ENCODE assay signal across 8 cellular contexts in genomic region chr13:52450012-52450792, GRCh38. TPM values are rescaled to one million over a fixed set of nuclear protein-coding genes. Genes with fewer than 3 reads are reported as not detected.
DNase-seq lines count a peak whose midpoint lies in the region; TF ChIP-seq lines count a peak whose summit lies in the region.

Gene VPS36, minus strand, starts transcription at chr13:52450634. Its CDS starts 40 bp downstream, at chr13:52450594.

- H3K36me3 Mint-ChIP-seq in HFFc6 (ENCODE audit: low read depth), result peaks cover 9% of the 10 kb centered on the region

- peak; percentile 95 for TF ChIP-seq POLR2A in NB4 (IDR thresholded peaks at IDR 0.05; ENCODE audit: extremely low read depth, insufficient read length)

- peak within 1 kb of the TSS; percentile 97 for H3K4me3 Mint-ChIP-seq in HFFc6

- peak; percentile 91 for DNase-seq in GM10248 (ENCODE audit: extremely low spot score)
- peak; percentile 84 for DNase-seq in HFFc6
- peak; percentile 97 for DNase-seq in NB4 (ENCODE audit: low read depth)
- DNase-seq in SK-N-MC (ENCODE audit: low read depth, low spot score), result no peak
- DNase-seq in activated naive CD4-positive, alpha-beta T cell treated with anti-CD3 and anti-CD28 coated beads, Interleukin-2, amount 50 U/mL, for 16 hours, result peak; percentile 95
- peak; percentile 95 for DNase-seq in globus pallidus (ENCODE audit: low spot score)
- peak; percentile 89 for DNase-seq in occipital lobe (lab: John Stamatoyannopoulos, UW)

- CTCF ChIA-PET in GM10248 (lab: Yijun Ruan, JAX), result interaction anchor here (0.6 to 4.5 kb wide), 71 partner anchors 9 to 1030 kb away, joined by 3 to 91 read pairs (median 4); partner anchors contain the start of genes ALG11 and UTP14C

- peaks cover 57% of the 10 kb centered on the region for H3K4me1 Mint-ChIP-seq in HFFc6 (ENCODE audit: low read depth)

- H3K27ac Mint-ChIP-seq in HFFc6, result peak within 1 kb of the TSS; percentile 92

- H3K9me3 Mint-ChIP-seq in HFFc6, result no peaks in the 10 kb centered on the region

- peak within 1 kb of the TSS; percentile 89 for H3K27ac ChIP-seq in SK-N-MC
- H3K27ac ChIP-seq in temporal lobe (ENCODE audit: low read depth, low read length), result peak within 1 kb of the TSS; percentile 68

- peaks cover 5% of the 10 kb centered on the region for H3K36me3 ChIP-seq in SK-N-MC (ENCODE audit: insufficient read depth, low read length)

- POLR2A ChIA-PET in GM10248 (lab: Yijun Ruan, JAX), result interaction anchor here (0.7 kb wide), 1 partner anchor 454 kb away, joined by 3 read pairs; no protein-coding TSS in a partner anchor

- TF ChIP-seq CTCF in GM10248 (IDR thresholded peaks at IDR 0.05; ENCODE audit: control extremely low read depth, extremely low read depth, low read depth, missing control alignments) (peak; percentile 96), HFFc6 (IDR thresholded peaks at IDR 0.05) (peak; percentile 100), NB4 (IDR thresholded peaks at IDR 0.05; ENCODE audit: low read depth, low read length) (peak; percentile 86)

- no peaks in the 10 kb centered on the region for H3K27me3 Mint-ChIP-seq in HFFc6 (ENCODE audit: insufficient read depth)

- peak within 1 kb of the TSS; percentile 98 for H3K9ac ChIP-seq in SK-N-MC (ENCODE audit: insufficient read length)

- peak within 1 kb of the TSS; percentile 82 for H3K4me3 ChIP-seq in NB4 (ENCODE audit: low read depth, low read length)
- H3K4me3 ChIP-seq in SK-N-MC, result peak within 1 kb of the TSS; percentile 94

- H3K9me3 ChIP-seq in SK-N-MC (ENCODE audit: low read depth, low read length), result no peaks in the 10 kb centered on the region

RNA-seq across cellular contexts. Expression of gene VPS36, which starts in this region (rescaled TPM):
- total RNA-seq in HFFc6 (2021; fragmentation: NEBNext Ultra II Directional; extraction: Animal tissue kit (Norgen Biotek cat#: 25700)), result 10 to 100 TPM; 16.7 to 24.3 (median 19.9) TPM
- 66.8 TPM for total RNA-seq in occipital lobe
- total RNA-seq in temporal lobe, result 47.5 TPM
